ENCODE assay signal across 13 cellular contexts in genomic region chr17:19590912-19591551, GRCh38.
"Had no signal": no experiment of that assay in that cellular context is flagged by ENCODE, and none has a peak within 500 bp of the region (broad histone marks: within the 10 kb centered on the region; RNA-seq: fewer than 3 reads in every experiment).

No MANE protein-coding gene starts in this region.

- ATAC-seq: activated CD4-positive, alpha-beta T cell treated with anti-CD3 and anti-CD28 coated beads for 36 hours; left cardiac atrium; lower lobe of right lung had no signal

- H3K9me3 ChIP-seq: breast epithelium, lower lobe of right lung, neutrophil, right atrium auricular region, tibial artery, vagina had no signal

- H3K27ac ChIP-seq: breast epithelium, lower lobe of right lung, neutrophil, right atrium auricular region, tibial artery, vagina had no signal

- H3K36me3 ChIP-seq: breast epithelium, lower lobe of right lung, neutrophil, right atrium auricular region, tibial artery, vagina had no signal

- DNase-seq: activated CD4-positive, alpha-beta T cell treated with anti-CD3 and anti-CD28 coated beads for 36 hours; activated naive CD4-positive, alpha-beta T cell; hippocampal formation; left cardiac atrium; lower lobe of right lung; midbrain; posterior cingulate gyrus; small intestine; tibial artery had no signal

- H3K27me3 ChIP-seq: breast epithelium, neutrophil, right atrium auricular region, tibial artery, vagina had no signal

- FAIRE-seq: small intestine had no signal

- H3K4me1 ChIP-seq: breast epithelium, lower lobe of right lung, right atrium auricular region, tibial artery, vagina had no signal

- H3K4me3 ChIP-seq: breast epithelium, lower lobe of right lung, right atrium auricular region, tibial artery, vagina had no signal
